Comparison of ENCODE assay signal across 1 cellular context in the genomic region with DNA sequence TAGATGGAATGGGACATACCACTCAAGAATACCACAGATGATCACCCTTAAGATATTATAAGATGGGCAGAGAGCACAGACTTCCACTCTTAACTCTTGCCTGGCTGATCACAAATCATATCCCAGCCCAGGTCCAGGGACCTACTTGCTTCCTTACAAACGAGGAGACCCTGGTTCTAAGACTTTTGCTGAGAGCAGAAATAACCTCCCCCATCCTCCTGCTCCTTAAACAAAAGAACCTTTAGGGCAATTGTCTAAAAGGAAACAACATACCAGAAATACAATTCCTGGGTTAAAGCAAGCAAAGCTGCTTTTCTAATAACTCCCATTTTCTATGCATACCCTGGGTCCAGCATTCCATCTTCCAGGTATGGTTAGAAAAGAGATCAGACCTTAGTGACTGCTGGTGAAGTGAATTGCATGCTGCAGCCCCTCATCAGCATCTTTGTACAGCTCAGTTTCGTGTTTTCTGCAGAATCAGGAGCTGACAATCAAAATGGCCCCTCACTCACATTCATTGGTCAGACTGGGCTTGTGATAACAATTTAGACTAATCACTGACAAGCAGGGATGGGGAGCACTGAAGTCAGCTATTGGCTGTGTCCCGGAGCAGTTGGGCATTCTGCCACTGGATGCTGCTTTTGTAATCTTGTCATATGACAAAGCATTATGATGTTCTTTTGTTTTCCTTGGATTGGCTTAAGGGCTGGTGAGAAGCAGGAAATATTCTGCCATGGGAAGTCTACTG.
TF ChIP-seq lines count a peak whose summit lies in the region.

No MANE protein-coding gene starts in this region.

TF ChIP-seq in endothelial cell of umbilical vein, 7 proteins besides CTCF, POLR2A, EP300 and RAD21:
- TF ChIP-seq POLR2AphosphoS5 (IDR thresholded peaks at IDR 0.05; ENCODE audit: insufficient read depth, low read depth, low read length) = no peak
- TF ChIP-seq, protein P1, sequence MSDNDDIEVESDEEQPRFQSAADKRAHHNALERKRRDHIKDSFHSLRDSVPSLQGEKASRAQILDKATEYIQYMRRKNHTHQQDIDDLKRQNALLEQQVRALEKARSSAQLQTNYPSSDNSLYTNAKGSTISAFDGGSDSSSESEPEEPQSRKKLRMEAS (IDR thresholded peaks at IDR 0.05; ENCODE audit: insufficient read depth, insufficient read length) = no peak
- no peak for TF ChIP-seq GATA2 (IDR thresholded peaks at IDR 0.05; ENCODE audit: insufficient read depth, insufficient read length, low read depth, low read length)
- no peak for TF ChIP-seq JUN (IDR thresholded peaks at IDR 0.05; ENCODE audit: borderline replicate concordance, insufficient read depth, insufficient read length, low read depth)
- TF ChIP-seq MYC (IDR thresholded peaks at IDR 0.05; ENCODE audit: low read depth, low read length) = no peak
- TF ChIP-seq EZH2 (IDR thresholded peaks at IDR 0.05; ENCODE audit: borderline replicate concordance, low read depth, low read length, severe bottlenecking) = no peak
- no peak for TF ChIP-seq FOS (IDR thresholded peaks at IDR 0.05; ENCODE audit: borderline replicate concordance, insufficient read depth, low read length)
